In genomic region chr16:27020031-27020430, GRCh38 we compare ENCODE assay signal across 43 cellular contexts. TPM values are rescaled to one million over a fixed set of nuclear protein-coding genes. Genes with fewer than 3 reads are reported as not detected.
"Had no signal": no experiment of that assay in that cellular context is flagged by ENCODE, and none has a peak within 500 bp of the region (broad histone marks: within the 10 kb centered on the region; RNA-seq: fewer than 3 reads in every experiment).

No MANE protein-coding gene starts in this region.

- H3K36me3 ChIP-seq: adrenal gland, ascending aorta, brain microvascular endothelial cell, breast epithelium, cardiac muscle cell had no signal

- ATAC-seq: activated naive CD4-positive, alpha-beta T cell treated with anti-CD3 and anti-CD28 coated beads, Interleukin-2, amount 50 U/mL, for 72 hours; activated naive CD8-positive, alpha-beta T cell treated with anti-CD3 and anti-CD28 coated beads, Interleukin-2, amount 50 U/mL, for 24 hours; activated T-cell treated with anti-CD3 and anti-CD28 coated beads, Interleukin-2, amount 50 U/mL, for 4 hours; activated T-cell treated with anti-CD3 and anti-CD28 coated beads, Interleukin-2, amount 50 U/mL, for 72 hours; activated T-helper 17 cell treated with anti-CD3 and anti-CD28 coated beads, Interleukin-2, amount 50 U/mL, for 72 hours; body of pancreas had no signal

- H3K9me3 ChIP-seq: adrenal gland, ascending aorta, body of pancreas, breast epithelium had no signal

- FAIRE-seq: astrocyte had no signal

- H3K27ac ChIP-seq: adrenal gland, ascending aorta, body of pancreas, brain microvascular endothelial cell, breast epithelium, cardiac muscle cell had no signal

- H3K4me1 Mint-ChIP-seq: activated naive CD4-positive, alpha-beta T cell treated with anti-CD3 and anti-CD28 coated beads, Interleukin-2, amount 10 ng/mL, durations not matched to agents 7 days and 5 days; activated naive CD4-positive, alpha-beta T cell treated with anti-CD3 and anti-CD28 coated beads, Interleukin-2, amount 50 U/mL, for 24 hours; activated naive CD8-positive, alpha-beta T cell treated with anti-CD3 and anti-CD28 coated beads for 36 hours; activated naive CD8-positive, alpha-beta T cell treated with anti-CD3 and anti-CD28 coated beads, Interleukin-2, amount 10 ng/mL, durations not matched to agents 7 days and 5 days; activated naive CD8-positive, alpha-beta T cell treated with anti-CD3 and anti-CD28 coated beads, Interleukin-2, amount 50 U/mL, for 24 hours; activated T-helper 17 cell treated with anti-CD3 and anti-CD28 coated beads, Interleukin-2, amount 50 U/mL, for 72 hours; brain; central memory CD8-positive, alpha-beta T cell had no signal

- H3K27ac Mint-ChIP-seq: activated naive CD4-positive, alpha-beta T cell treated with anti-CD3 and anti-CD28 coated beads for 36 hours; activated naive CD4-positive, alpha-beta T cell treated with anti-CD3 and anti-CD28 coated beads, Interleukin-2, amount 10 ng/mL, durations not matched to agents 7 days and 5 days; activated naive CD4-positive, alpha-beta T cell treated with anti-CD3 and anti-CD28 coated beads, Interleukin-2, amount 50 U/mL, for 24 hours; activated naive CD8-positive, alpha-beta T cell; activated naive CD8-positive, alpha-beta T cell treated with anti-CD3 and anti-CD28 coated beads for 36 hours; activated naive CD8-positive, alpha-beta T cell treated with anti-CD3 and anti-CD28 coated beads, Interleukin-2, amount 10 ng/mL, durations not matched to agents 7 days and 5 days; activated naive CD8-positive, alpha-beta T cell treated with anti-CD3 and anti-CD28 coated beads, Interleukin-2, amount 50 U/mL, for 24 hours; activated T-cell treated with anti-CD3 and anti-CD28 coated beads, Interleukin-2, amount 50 U/mL, for 24 hours; activated T-cell treated with anti-CD3 and anti-CD28 coated beads, Interleukin-2, amount 50 U/mL, for 72 hours; activated T-helper 1 cell treated with anti-CD3 and anti-CD28 coated beads, Interleukin-12 subunit alpha, Interleukin-12 subunit beta, Interleukin-2, Interleukin-4 antibody, amounts not matched to agents 30 ng/mL and 10 ng/mL and 1 ng/mL, durations not matched to agents 14 hours and 24 hours and 36 hours; activated T-helper 17 cell treated with anti-CD3 and anti-CD28 coated beads, Interleukin-2, amount 50 U/mL, for 72 hours; activated T-helper 2 cell treated with anti-CD3 and anti-CD28 coated beads, Interferon-gamma antibody, Interleukin-2, Interleukin-4, amounts not matched to agents 10 μg/mL and 5 μg/mL and 100 μg/mL, durations not matched to agents 14 hours and 24 hours and 36 hours; brain had no signal

- H3K27me3 Mint-ChIP-seq: activated T-helper 17 cell treated with anti-CD3 and anti-CD28 coated beads, Interleukin-2, amount 50 U/mL, for 72 hours had no signal

- H3K4me1 ChIP-seq: adrenal gland, ascending aorta, body of pancreas, breast epithelium had no signal

- H3K4me3 ChIP-seq: adrenal gland, ascending aorta, body of pancreas, breast epithelium, cardiac muscle cell had no signal

- H3K4me3 Mint-ChIP-seq: activated naive CD4-positive, alpha-beta T cell treated with anti-CD3 and anti-CD28 coated beads for 36 hours; activated naive CD4-positive, alpha-beta T cell treated with anti-CD3 and anti-CD28 coated beads, Interleukin-2, amount 10 ng/mL, durations not matched to agents 7 days and 5 days; activated naive CD4-positive, alpha-beta T cell treated with anti-CD3 and anti-CD28 coated beads, Interleukin-2, amount 50 U/mL, for 24 hours; activated naive CD8-positive, alpha-beta T cell; activated naive CD8-positive, alpha-beta T cell treated with anti-CD3 and anti-CD28 coated beads for 36 hours; activated naive CD8-positive, alpha-beta T cell treated with anti-CD3 and anti-CD28 coated beads, Interleukin-2, amount 10 ng/mL, durations not matched to agents 7 days and 5 days; activated naive CD8-positive, alpha-beta T cell treated with anti-CD3 and anti-CD28 coated beads, Interleukin-2, amount 50 U/mL, for 24 hours; activated T-cell treated with anti-CD3 and anti-CD28 coated beads, Interleukin-2, amount 50 U/mL, for 24 hours; activated T-cell treated with anti-CD3 and anti-CD28 coated beads, Interleukin-2, amount 50 U/mL, for 4 hours; activated T-cell treated with anti-CD3 and anti-CD28 coated beads, Interleukin-2, amount 50 U/mL, for 72 hours; activated T-helper 1 cell treated with anti-CD3 and anti-CD28 coated beads, Interleukin-12 subunit alpha, Interleukin-12 subunit beta, Interleukin-2, Interleukin-4 antibody, amounts not matched to agents 30 ng/mL and 10 ng/mL and 1 ng/mL, durations not matched to agents 14 hours and 24 hours and 36 hours; activated T-helper 17 cell treated with anti-CD3 and anti-CD28 coated beads, Interleukin-2, amount 50 U/mL, for 72 hours; brain; central memory CD8-positive, alpha-beta T cell had no signal

- H3K27me3 ChIP-seq: adrenal gland, ascending aorta, body of pancreas, brain microvascular endothelial cell, breast epithelium, cardiac muscle cell had no signal

- H3K9me3 Mint-ChIP-seq: activated naive CD4-positive, alpha-beta T cell treated with anti-CD3 and anti-CD28 coated beads for 36 hours; activated naive CD4-positive, alpha-beta T cell treated with anti-CD3 and anti-CD28 coated beads, Interleukin-2, amount 10 ng/mL, durations not matched to agents 7 days and 5 days; activated naive CD4-positive, alpha-beta T cell treated with anti-CD3 and anti-CD28 coated beads, Interleukin-2, amount 50 U/mL, for 24 hours; activated naive CD8-positive, alpha-beta T cell treated with anti-CD3 and anti-CD28 coated beads for 36 hours; activated naive CD8-positive, alpha-beta T cell treated with anti-CD3 and anti-CD28 coated beads, Interleukin-2, amount 50 U/mL, for 24 hours; activated T-cell treated with anti-CD3 and anti-CD28 coated beads, Interleukin-2, amount 50 U/mL, for 4 hours; activated T-cell treated with anti-CD3 and anti-CD28 coated beads, Interleukin-2, amount 50 U/mL, for 72 hours; activated T-helper 1 cell treated with anti-CD3 and anti-CD28 coated beads, Interleukin-12 subunit alpha, Interleukin-12 subunit beta, Interleukin-2, Interleukin-4 antibody, amounts not matched to agents 30 ng/mL and 10 ng/mL and 1 ng/mL, durations not matched to agents 14 hours and 24 hours and 36 hours; activated T-helper 17 cell treated with anti-CD3 and anti-CD28 coated beads, Interleukin-2, amount 50 U/mL, for 72 hours; activated T-helper 2 cell treated with anti-CD3 and anti-CD28 coated beads, Interferon-gamma antibody, Interleukin-2, Interleukin-4, amounts not matched to agents 10 μg/mL and 5 μg/mL and 100 μg/mL, durations not matched to agents 14 hours and 24 hours and 36 hours; central memory CD8-positive, alpha-beta T cell had no signal

- DNase-seq: activated effector memory CD4-positive, alpha-beta T cell treated with anti-CD3 and anti-CD28 coated beads, Interleukin-2, amount 50 U/mL, for 16 hours; activated effector memory CD4-positive, alpha-beta T cell treated with Interleukin-2 at 50 U/mL for 16 hours; activated gamma-delta T cell; activated gamma-delta T cell treated with Interleukin-2 at 50 U/mL for 16 hours; activated naive CD4-positive, alpha-beta T cell; activated naive CD4-positive, alpha-beta T cell treated with anti-CD3 and anti-CD28 coated beads for 36 hours; activated naive CD4-positive, alpha-beta T cell treated with anti-CD3 and anti-CD28 coated beads, Interleukin-2, amount 10 ng/mL, durations not matched to agents 7 days and 5 days; activated naive CD4-positive, alpha-beta T cell treated with anti-CD3 and anti-CD28 coated beads, Interleukin-2, amount 50 U/mL, for 16 hours; activated naive CD4-positive, alpha-beta T cell treated with Interleukin-2 at 50 U/mL for 16 hours; activated naive CD8-positive, alpha-beta T cell treated with anti-CD3 and anti-CD28 coated beads for 36 hours; activated naive CD8-positive, alpha-beta T cell treated with anti-CD3 and anti-CD28 coated beads, Interleukin-2, amount 10 ng/mL, durations not matched to agents 7 days and 5 days; activated naive CD8-positive, alpha-beta T cell treated with anti-CD3 and anti-CD28 coated beads, Interleukin-2, amount 50 U/mL, for 24 hours; activated T-cell treated with anti-CD3 and anti-CD28 coated beads for 4 hours; activated T-cell treated with anti-CD3 and anti-CD28 coated beads, Interleukin-2, amount 50 U/mL, for 1 hour; activated T-cell treated with anti-CD3 and anti-CD28 coated beads, Interleukin-2, amount 50 U/mL, for 24 hours; activated T-cell treated with anti-CD3 and anti-CD28 coated beads, Interleukin-2, amount 50 U/mL, for 4 hours; activated T-cell treated with anti-CD3 and anti-CD28 coated beads, Interleukin-2, amount 50 U/mL, for 48 hours; activated T-cell treated with anti-CD3 and anti-CD28 coated beads, Interleukin-2, amount 50 U/mL, for 72 hours; adrenal gland; amniotic stem cell; amygdala; anterior cingulate cortex; aorta; body of pancreas; brain microvascular endothelial cell; caudate nucleus; central memory CD4-positive, alpha-beta T cell; cerebellar nuclear complex had no signal

- H3K36me3 Mint-ChIP-seq: activated naive CD4-positive, alpha-beta T cell treated with anti-CD3 and anti-CD28 coated beads, Interleukin-2, amount 10 ng/mL, durations not matched to agents 7 days and 5 days; activated naive CD4-positive, alpha-beta T cell treated with anti-CD3 and anti-CD28 coated beads, Interleukin-2, amount 50 U/mL, for 24 hours; activated naive CD4-positive, alpha-beta T cell treated with anti-CD3 and anti-CD28 coated beads, Interleukin-2, amount 50 U/mL, for 72 hours; activated naive CD8-positive, alpha-beta T cell; activated naive CD8-positive, alpha-beta T cell treated with anti-CD3 and anti-CD28 coated beads for 36 hours; activated naive CD8-positive, alpha-beta T cell treated with anti-CD3 and anti-CD28 coated beads, Interleukin-2, amount 10 ng/mL, durations not matched to agents 7 days and 5 days; brain had no signal

RNA-seq across cellular contexts. Expression of gene C16orf82, which starts 46.7 kb away (rescaled TPM):
- total RNA-seq: activated naive CD4-positive, alpha-beta T cell treated with anti-CD3 and anti-CD28 coated beads for 36 hours; activated naive CD4-positive, alpha-beta T cell treated with anti-CD3 and anti-CD28 coated beads, Interleukin-2, amount 50 U/mL, for 72 hours; activated naive CD8-positive, alpha-beta T cell treated with anti-CD3 and anti-CD28 coated beads for 36 hours; activated naive CD8-positive, alpha-beta T cell treated with anti-CD3 and anti-CD28 coated beads, Interleukin-2, amount 10 ng/mL, durations not matched to agents 7 days and 5 days; activated T-cell treated with anti-CD3 and anti-CD28 coated beads, Interleukin-2, amount 50 U/mL, for 4 hours; activated T-cell treated with anti-CD3 and anti-CD28 coated beads, Interleukin-2, amount 50 U/mL, for 72 hours; activated T-helper 1 cell treated with anti-CD3 and anti-CD28 coated beads, Interleukin-12 subunit alpha, Interleukin-12 subunit beta, Interleukin-2, Interleukin-4 antibody, amounts not matched to agents 30 ng/mL and 10 ng/mL and 1 ng/mL, durations not matched to agents 14 hours and 24 hours and 36 hours; activated T-helper 17 cell treated with anti-CD3 and anti-CD28 coated beads, Interleukin-2, amount 50 U/mL, for 72 hours; activated T-helper 2 cell treated with anti-CD3 and anti-CD28 coated beads, Interferon-gamma antibody, Interleukin-2, Interleukin-4, amounts not matched to agents 10 μg/mL and 5 μg/mL and 100 μg/mL, durations not matched to agents 14 hours and 24 hours and 36 hours; adrenal gland; aorta; ascending aorta; astrocyte; body of pancreas; cardiac muscle cell; cardiac septum; cerebellum; chondrocyte had no signal
